14 cellular contexts compared by ENCODE assay signal in the genomic region with DNA sequence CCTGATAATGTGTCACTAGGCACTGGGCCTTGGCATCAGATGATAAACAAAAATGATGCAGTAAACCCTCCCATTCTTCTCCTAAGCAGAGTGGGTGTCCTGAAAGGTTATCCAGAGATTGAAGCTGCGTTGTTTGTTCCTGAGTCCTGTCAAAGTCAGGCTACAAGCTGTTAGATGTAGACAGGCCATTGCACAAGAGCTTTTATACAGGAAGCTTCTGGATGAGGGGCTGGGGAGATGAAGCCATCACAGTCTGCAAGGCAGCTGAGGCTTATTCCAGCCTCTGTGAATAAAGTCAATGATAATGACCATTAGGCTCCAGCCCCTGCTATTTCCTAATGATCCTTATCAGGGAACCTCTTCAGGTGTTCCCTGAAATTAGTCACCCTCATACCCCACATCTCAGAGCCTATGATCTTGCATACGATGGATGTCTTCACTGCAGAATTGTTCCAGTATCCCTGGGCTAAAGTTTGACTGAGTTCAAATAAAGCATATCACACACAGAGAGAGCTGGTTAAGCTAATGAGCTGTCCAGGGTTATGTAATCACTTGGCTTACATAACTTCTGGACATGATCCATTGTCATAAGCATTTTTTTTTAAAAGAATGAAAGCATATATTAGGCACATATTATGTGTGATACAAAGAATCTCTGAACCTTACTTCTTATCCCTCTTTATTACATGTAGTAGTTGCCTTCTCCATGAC.
"Had no signal": no experiment of that assay in that cellular context is flagged by ENCODE, and none has a peak within 500 bp of the region (broad histone marks: within the 10 kb centered on the region; RNA-seq: fewer than 3 reads in every experiment).

No MANE protein-coding gene starts in this region.

- H3K27ac ChIP-seq: colonic mucosa, tibial artery had no signal

- H3K27me3 ChIP-seq: colonic mucosa, esophagus squamous epithelium, tibial artery had no signal

- ATAC-seq: activated CD8-positive, alpha-beta T cell treated with anti-CD3 and anti-CD28 coated beads, Interleukin-2, amount 10 ng/mL, durations not matched to agents 7 days and 5 days; activated T-cell treated with anti-CD3 and anti-CD28 coated beads, Interleukin-2, amount 50 U/mL, for 72 hours; stimulated activated effector memory CD8-positive, alpha-beta T cell treated with anti-CD3 and anti-CD28 coated beads, Interleukin-12 subunit alpha, Interleukin-12 subunit beta, amount 100 ng/mL, for 72 hours had no signal

- H3K36me3 ChIP-seq: colonic mucosa, esophagus squamous epithelium, tibial artery had no signal

- H3K4me3 ChIP-seq: colonic mucosa, esophagus squamous epithelium, lung, tibial artery had no signal

- DNase-seq: activated B cell treated with CpG ODN at 0.5 μM for 24 hours; activated CD4-positive, alpha-beta T cell treated with anti-CD3 and anti-CD28 coated beads for 48 hours; activated CD8-positive, alpha-beta memory T cell treated with anti-CD3 and anti-CD28 coated beads, Interleukin-2, amount 50 U/mL, for 48 hours; activated CD8-positive, alpha-beta T cell treated with anti-CD3 and anti-CD28 coated beads, Interleukin-2, amount 10 ng/mL, durations not matched to agents 7 days and 5 days; activated T-cell treated with anti-CD3 and anti-CD28 coated beads, Interleukin-2, amount 50 U/mL, for 72 hours; caudate nucleus; colonic mucosa; esophagus squamous epithelium; kidney glomerular epithelial cell; T-helper 2 cell; tibial artery had no signal

- H3K9me3 ChIP-seq: colonic mucosa, esophagus squamous epithelium had no signal

- FAIRE-seq: TTC549 had no signal

- H3K4me1 ChIP-seq: colonic mucosa, esophagus squamous epithelium, tibial artery had no signal
